Comparison of ENCODE assay signal across 9 cellular contexts in the genomic region with DNA sequence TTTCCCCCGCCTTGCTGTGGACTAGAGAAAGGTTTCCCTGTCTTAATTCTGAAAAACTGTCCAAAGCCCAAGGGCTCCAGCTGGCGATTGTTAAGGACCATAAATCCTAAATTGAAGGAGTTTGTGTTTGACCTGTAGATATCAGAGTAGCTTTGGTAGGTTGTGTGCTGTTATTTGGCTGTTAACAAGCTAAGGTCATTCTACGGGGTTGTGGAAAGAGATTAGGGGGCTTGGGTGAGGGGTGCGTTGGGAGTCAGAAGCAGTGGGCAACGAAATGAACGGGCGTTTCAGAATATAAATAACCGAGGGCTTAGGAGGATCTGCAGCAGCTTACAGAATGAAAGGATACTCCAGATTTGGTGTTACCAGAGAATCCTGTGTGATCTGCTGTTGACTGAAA. TPM values are rescaled to one million over a fixed set of nuclear protein-coding genes. Genes with fewer than 3 reads are reported as not detected.
DNase-seq lines count a peak whose midpoint lies in the region; ATAC-seq and TF ChIP-seq lines count a peak whose summit lies in the region.
"Had no signal": no experiment of that assay in that cellular context is flagged by ENCODE, and none has a peak within 500 bp of the region (broad histone marks: within the 10 kb centered on the region; RNA-seq: fewer than 3 reads in every experiment).

No MANE protein-coding gene starts in this region.

- DNase-seq in AG04450 (ENCODE audit: low read depth, low spot score) (no peak), GM12865 (ENCODE audit: low read depth) (no peak), T-cell (no peak), hepatocyte (ENCODE audit: low spot score) (no peak), LoVo (ENCODE audit: low spot score) (no peak), islet precursor cell (no peak), amygdala (lab: John Stamatoyannopoulos, UW) (no peak)
- DNase-seq: DMS79 treated with DMSO at 0.1 percent for 48 hours had no signal

- POLR2A ChIA-PET in AG04450 (lab: Yijun Ruan, JAX) (no interaction called here), T-cell (lab: Charles Lee) (interaction anchor here in 1 of 2 donors (0.6 kb wide), 2 partner anchors 50 to 1613 kb away, joined by 4 to 7 read pairs; a partner anchor contains a TSS)

- TF ChIP-seq CTCF in AG04450 (IDR thresholded peaks at IDR 0.05; ENCODE audit: low read depth, low read length) = no peak
- no peak for TF ChIP-seq CTCF in GM12865 (IDR thresholded peaks at IDR 0.05; ENCODE audit: insufficient read depth, low read depth, low read length, missing control alignments)
- no peak for TF ChIP-seq CTCF in hepatocyte (IDR thresholded peaks at IDR 0.05; ENCODE audit: poor library complexity)

- H3K4me1 Mint-ChIP-seq in T-cell = peaks cover 54 to 69% (median 61%) of the 10 kb centered on the region in 3 donors

- H3K4me1 ChIP-seq in hepatocyte (ENCODE audit: insufficient read depth) = peaks cover 18% of the 10 kb centered on the region

- no peak overlapping the region for H2AFZ ChIP-seq in hepatocyte

- ATAC-seq in T-cell (replicated peaks in 1 of 4) (no peak), HG03457 (IDR thresholded peaks at IDR 0.05; ENCODE audit: unreplicated experiment) (no peak)

- H3K9me3 ChIP-seq in AG04450 (ENCODE audit: control insufficient read depth, insufficient read depth, low read length) (no peaks in the 10 kb centered on the region), hepatocyte (ENCODE audit: low read depth) (no peaks in the 10 kb centered on the region)

- H3K9me2 ChIP-seq in hepatocyte (replicated peaks; ENCODE audit: insufficient read depth) = no peaks in the 10 kb centered on the region

- no peak overlapping the region for H3K27ac ChIP-seq in AG04450 (ENCODE audit: low read depth, low read length)
- H3K27ac ChIP-seq in hepatocyte = no peak overlapping the region

- WGBS in hepatocyte (ENCODE audit: low lambda C conversion rate, missing lambda C conversion rate) = 9% methylated on average over 8 of the region's 8 CpGs

- CTCF ChIA-PET in AG04450 (lab: Charles Lee) (interaction anchor here (0.6 to 2.3 kb wide), 5 partner anchors 9 to 263 kb away, joined by 3 to 13 read pairs (median 5); no protein-coding TSS in a partner anchor), T-cell (lab: Charles Lee) (interaction anchor here in 1 of 2 donors (0.9 kb wide), 1 partner anchor 10 kb away, joined by 4 read pairs; no protein-coding TSS in a partner anchor)

- peak overlapping the region in 2 of 3 donors; percentile 76 to 79 for H3K4me3 Mint-ChIP-seq in T-cell

- peak overlapping the region in 1 of 2 donors; percentile 24 for H3K27ac Mint-ChIP-seq in T-cell

- peaks cover 7 to 46% of the 10 kb centered on the region in 2 donors for H3K27me3 Mint-ChIP-seq in T-cell

- H3K27me3 ChIP-seq in AG04450 (ENCODE audit: control insufficient read depth, insufficient read depth, low read length) (no peaks in the 10 kb centered on the region), hepatocyte (peaks cover 35% of the 10 kb centered on the region)

- no peaks in the 10 kb centered on the region for H3K79me2 ChIP-seq in hepatocyte

- no peaks in the 10 kb centered on the region for H4K20me1 ChIP-seq in hepatocyte (ENCODE audit: insufficient read depth, poor library complexity, severe bottlenecking)

- H3K36me3 Mint-ChIP-seq in T-cell = no peaks in the 10 kb centered on the region

- H3K9me3 Mint-ChIP-seq in T-cell = no peaks in the 10 kb centered on the region

- peak overlapping the region; percentile 82 for H3K4me2 ChIP-seq in hepatocyte

- H3K36me3 ChIP-seq in hepatocyte (replicated peaks; ENCODE audit: insufficient read depth, low read depth) = no peaks in the 10 kb centered on the region

- peak overlapping the region; percentile 65 for H3K4me3 ChIP-seq in AG04450 (ENCODE audit: low read depth, low read length)
- H3K4me3 ChIP-seq in GM12865 (ENCODE audit: low read depth, low read length) = peak overlapping the region; percentile 96
- H3K4me3 ChIP-seq in hepatocyte = no peak overlapping the region

RNA-seq across cellular contexts. Expression of a gene that starts 32.6 kb away (rescaled TPM):
- polyA plus RNA-seq in AG04450 (2011; rRNA removed) (41.2 TPM in 2 replicates), hepatocyte (6.5 and 7.4 TPM in 2 replicates)
- 25.8 and 27.3 TPM in 2 replicates for polyA minus RNA-seq in AG04450 (2011; rRNA and poly(A)+ RNA removed)
- total RNA-seq in T-cell (100 to 1,000 TPM; 135 to 314 (median 224) TPM), hepatocyte (8.3 and 10.8 TPM in 2 replicates)

RNA-seq across cellular contexts. Expression of a gene that starts 50.5 kb away (rescaled TPM):
- polyA plus RNA-seq in AG04450 (2011; rRNA removed) = 14.0 and 15.5 TPM in 2 replicates
- polyA minus RNA-seq in AG04450 (2011; rRNA and poly(A)+ RNA removed) = 30.0 and 35.8 TPM in 2 replicates
- total RNA-seq in T-cell = 10 to 100 TPM; 18.6 to 29.2 (median 21.3) TPM
- total RNA-seq in hepatocyte = 12.8 and 17.3 TPM in 2 replicates
- 8.2 and 10.6 TPM in 2 replicates for polyA plus RNA-seq in hepatocyte

Comparison
In these comparisons a context has a peak if more than half of its experiments do, and no peak if none do; other contexts are left out.
1. RNA of a gene that starts 32.6 kb away (total RNA-seq): 135 to 314 TPM in T-cell; 8.3 to 10.8 TPM in hepatocyte; every median in the first group is over 10 times any median in the second.